8 cellular contexts compared by ENCODE assay signal in genomic region chr11:2993000-2993330, GRCh38. TPM values are rescaled to one million over a fixed set of nuclear protein-coding genes. Genes with fewer than 3 reads are reported as not detected.
A peak's percentile ranks its signal among the peaks of the same experiment; 100 is the strongest.
DNase-seq lines count a peak whose midpoint lies in the region; ATAC-seq and TF ChIP-seq lines count a peak whose summit lies in the region.

No MANE protein-coding gene starts in this region.

- H3K27me3 ChIP-seq in cardiac muscle cell: no peaks in the 10 kb centered on the region
- H3K27me3 ChIP-seq in aorta (ENCODE audit: control insufficient read depth in 1 of 2, insufficient read depth in 2 of 2, low read length in 1 of 2): no peaks in the 10 kb centered on the region

- peak overlapping the region; percentile 5 for H3K27ac ChIP-seq in cardiac muscle cell
- H3K27ac ChIP-seq in urinary bladder (ENCODE audit: low read depth): no peak overlapping the region
- no peak overlapping the region for H3K27ac ChIP-seq in aorta (ENCODE audit: low read depth in 1 of 2, low read length in 2 of 2)

- 26 to 31% methylated on average over 7 of the region's 7 CpGs for WGBS in lower leg skin, 2 donors
- WGBS in urinary bladder: 30% methylated on average over 7 of the region's 7 CpGs
- 32 to 39% methylated on average over 7 of the region's 7 CpGs for WGBS in aorta, 2 donors

- ATAC-seq in activated naive CD8-positive, alpha-beta T cell treated with anti-CD3 and anti-CD28 coated beads, Interleukin-2, amount 10 ng/mL, durations not matched to agents 7 days and 5 days (ENCODE audit: low read depth): no peak
- ATAC-seq in HG02610 (IDR thresholded peaks at IDR 0.05; ENCODE audit: unreplicated experiment): no peak
- no peak for ATAC-seq in aorta (ENCODE audit: low FRiP score)

- H3K4me3 ChIP-seq in cardiac muscle cell: peak overlapping the region; percentile 87
- H3K4me3 ChIP-seq in lower leg skin (ENCODE audit: low read depth, poor library complexity, severe bottlenecking): peak overlapping the region; percentile 44
- H3K4me3 ChIP-seq in urinary bladder (ENCODE audit: low read depth, low read length): peak overlapping the region; percentile 99
- no peak overlapping the region for H3K4me3 ChIP-seq in aorta (ENCODE audit: low read length in 2 of 2)

- no peaks in the 10 kb centered on the region for H3K9me3 Mint-ChIP-seq in activated naive CD8-positive, alpha-beta T cell treated with anti-CD3 and anti-CD28 coated beads, Interleukin-2, amount 10 ng/mL, durations not matched to agents 7 days and 5 days

- H3K27ac Mint-ChIP-seq in activated naive CD8-positive, alpha-beta T cell treated with anti-CD3 and anti-CD28 coated beads, Interleukin-2, amount 10 ng/mL, durations not matched to agents 7 days and 5 days: peak overlapping the region; percentile 95

- H3K4me3 Mint-ChIP-seq in activated naive CD8-positive, alpha-beta T cell treated with anti-CD3 and anti-CD28 coated beads, Interleukin-2, amount 10 ng/mL, durations not matched to agents 7 days and 5 days: peak overlapping the region; percentile 95

- POLR2A ChIA-PET in activated naive CD8-positive, alpha-beta T cell treated with anti-CD3 and anti-CD28 coated beads, Interleukin-2, amount 10 ng/mL, durations not matched to agents 7 days and 5 days (lab: Charles Lee): interaction anchor here (1.3 to 8.5 kb wide), 3 partner anchors 12 to 53 kb away, joined by 3 to 303 read pairs (median 5); no protein-coding TSS in a partner anchor

- H3K36me3 ChIP-seq in cardiac muscle cell (no peaks in the 10 kb centered on the region), urinary bladder (ENCODE audit: insufficient read depth) (no peaks in the 10 kb centered on the region), aorta (ENCODE audit: control insufficient read depth in 1 of 2, insufficient read depth in 2 of 2, low read length in 1 of 2) (no peaks in the 10 kb centered on the region)

- intact Hi-C loops in cardiac septum (cut with DNase I) (no loop called here), lower leg skin (cut with DNase I; ENCODE audit: low total_unique reads) (no loop called here), aorta (cut with DNase I) (loop anchor here in 1 of 2 donors (5.0 kb wide), 1 partner anchor 46 kb away; no protein-coding TSS in a partner anchor)

- no peak for DNase-seq in cardiac muscle cell (ENCODE audit: low read depth in 1 of 2, low spot score in 1 of 2)
- no peak for DNase-seq in cardiac septum (ENCODE audit: low spot score)
- no peak for DNase-seq in activated naive CD8-positive, alpha-beta T cell treated with anti-CD3 and anti-CD28 coated beads, Interleukin-2, amount 10 ng/mL, durations not matched to agents 7 days and 5 days
- no peak for DNase-seq in lower leg skin (ENCODE audit: low spot score in 2 of 2)
- DNase-seq in AG20443 (ENCODE audit: low spot score): no peak
- no peak for DNase-seq in aorta

- H3K9me3 ChIP-seq in cardiac muscle cell (ENCODE audit: low read depth): no peaks in the 10 kb centered on the region
- H3K9me3 ChIP-seq in aorta (ENCODE audit: control insufficient read depth, low read length): no peaks in the 10 kb centered on the region

- no peak for TF ChIP-seq POLR2A in lower leg skin (IDR thresholded peaks at IDR 0.05)

- H3K27me3 Mint-ChIP-seq in activated naive CD8-positive, alpha-beta T cell treated with anti-CD3 and anti-CD28 coated beads, Interleukin-2, amount 10 ng/mL, durations not matched to agents 7 days and 5 days: no peaks in the 10 kb centered on the region

- H3K4me1 ChIP-seq in cardiac muscle cell (ENCODE audit: low read depth): peaks cover 22% of the 10 kb centered on the region
- H3K4me1 ChIP-seq in urinary bladder (ENCODE audit: insufficient read depth): peaks cover 2% of the 10 kb centered on the region
- no peaks in the 10 kb centered on the region for H3K4me1 ChIP-seq in aorta (ENCODE audit: control insufficient read depth in 1 of 2, insufficient read depth in 2 of 2, low read length in 2 of 2)

- H3K4me1 Mint-ChIP-seq in activated naive CD8-positive, alpha-beta T cell treated with anti-CD3 and anti-CD28 coated beads, Interleukin-2, amount 10 ng/mL, durations not matched to agents 7 days and 5 days: peaks cover 8% of the 10 kb centered on the region

- TF ChIP-seq CTCF in cardiac muscle cell (IDR thresholded peaks at IDR 0.05; ENCODE audit: low read depth, low read length) (no peak), lower leg skin (IDR thresholded peaks at IDR 0.05) (no peak)

- H3K36me3 Mint-ChIP-seq in activated naive CD8-positive, alpha-beta T cell treated with anti-CD3 and anti-CD28 coated beads, Interleukin-2, amount 10 ng/mL, durations not matched to agents 7 days and 5 days: peaks cover 19% of the 10 kb centered on the region

RNA-seq across cellular contexts. Expression of gene NAP1L4, which starts 0.8 kb away (rescaled TPM):
- total RNA-seq in cardiac muscle cell: 132 and 150 TPM in 2 replicates
- 250 and 254 TPM in 2 replicates for polyA plus RNA-seq in cardiac muscle cell
- 189 TPM for total RNA-seq in cardiac septum
- 100 to 1,000 TPM; 346 to 363 TPM for total RNA-seq in activated naive CD8-positive, alpha-beta T cell treated with anti-CD3 and anti-CD28 coated beads, Interleukin-2, amount 10 ng/mL, durations not matched to agents 7 days and 5 days
- 10 to 100 TPM; 67.2 to 99.0 (median 82.4) TPM for total RNA-seq in lower leg skin
- total RNA-seq in urinary bladder: 154 TPM
- polyA plus RNA-seq in urinary bladder: 86.9 TPM
- 100 to 1,000 TPM in 1 of 2 donors, 10 to 100 TPM in 1; 99.5 to 109 TPM for total RNA-seq in aorta
- polyA plus RNA-seq in aorta: 10 to 100 TPM; 65.4 to 66.9 TPM

Comparison
In these comparisons a context has a peak if more than half of its experiments do, and no peak if none do; other contexts are left out.
1. H3K4me3 ChIP-seq: peak in cardiac muscle cell (single experiment), lower leg skin (single experiment) and urinary bladder (single experiment); none in aorta (0 of 2).